Comparison of ENCODE assay signal across 1 cellular context in the genomic region with DNA sequence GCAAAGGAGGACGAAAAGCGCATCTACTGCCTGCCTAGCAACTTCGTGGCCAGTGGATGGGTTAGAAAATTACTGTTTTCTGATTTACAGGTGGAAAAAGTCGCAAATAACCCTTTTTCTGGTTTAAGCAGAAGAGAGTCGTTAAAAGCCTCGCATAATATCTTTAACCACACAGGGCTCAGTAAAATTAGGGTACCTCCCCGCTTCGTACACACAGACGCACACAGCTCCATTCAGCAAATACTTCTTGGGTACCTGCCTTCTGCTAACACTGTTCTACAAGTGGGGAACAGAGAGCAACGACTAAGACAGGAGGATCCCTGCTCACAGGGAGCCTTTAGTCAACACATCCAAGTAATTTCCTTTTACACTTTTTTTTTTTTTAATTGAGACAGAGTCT.
TF ChIP-seq lines count a peak whose summit lies in the region.

No MANE protein-coding gene starts in this region.

TF ChIP-seq in H1, 55 proteins besides CTCF, POLR2A, EP300 and RAD21:
- TF ChIP-seq CBX8 (IDR thresholded peaks at IDR 0.05; ENCODE audit: borderline replicate concordance, low read depth, low read length) (no peak), BCL11A (IDR thresholded peaks at IDR 0.05; ENCODE audit: low read depth in 2 of 2, low read length in 2 of 2) (no peak), CBX5 (IDR thresholded peaks at IDR 0.05; ENCODE audit: low read depth, low read length) (no peak)
